Comparison of ENCODE assay signal across 8 cellular contexts in genomic region chr9:113219186-113219936, GRCh38. TPM values are rescaled to one million over a fixed set of nuclear protein-coding genes. Genes with fewer than 3 reads are reported as not detected.
DNase-seq lines count a peak whose midpoint lies in the region; ATAC-seq and TF ChIP-seq lines count a peak whose summit lies in the region.

No MANE protein-coding gene starts in this region.

- DNase-seq in AML-193 (lab: John Stamatoyannopoulos, UW), result peak; percentile 65 to 71
- DNase-seq in LoVo (ENCODE audit: low spot score), result no peak
- DNase-seq in NCI-H345 treated with DMSO at 0.1 percent for 48 hours (lab: John Stamatoyannopoulos, UW; ENCODE audit: unreplicated experiment), result no peak
- no peak for DNase-seq in NCI-H510A (lab: John Stamatoyannopoulos, UW)

- peak overlapping the region; percentile 99 for H3K4me3 Mint-ChIP-seq in activated T-helper 17 cell treated with anti-CD3 and anti-CD28 coated beads, Interleukin-2, amount 50 U/mL, for 72 hours
- peak overlapping the region; percentile 94 to 99 (median 99) for H3K4me3 Mint-ChIP-seq in nephron

- peak; percentile 27 for ATAC-seq in GM19035 (IDR thresholded peaks at IDR 0.05; ENCODE audit: unreplicated experiment)
- ATAC-seq in HG03354 (IDR thresholded peaks at IDR 0.05; ENCODE audit: poor library complexity, severe bottlenecking, unreplicated experiment), result peak; percentile 47
- ATAC-seq in activated T-helper 17 cell treated with anti-CD3 and anti-CD28 coated beads, Interleukin-2, amount 50 U/mL, for 72 hours (replicated peaks), result no peak

- H3K9me3 Mint-ChIP-seq in activated T-helper 17 cell treated with anti-CD3 and anti-CD28 coated beads, Interleukin-2, amount 50 U/mL, for 72 hours, result no peaks in the 10 kb centered on the region
- H3K9me3 Mint-ChIP-seq in nephron, result no peaks in the 10 kb centered on the region

- H3K36me3 Mint-ChIP-seq in activated T-helper 17 cell treated with anti-CD3 and anti-CD28 coated beads, Interleukin-2, amount 50 U/mL, for 72 hours (ENCODE audit: low read depth), result peaks cover 38% of the 10 kb centered on the region
- peaks cover 13% of the 10 kb centered on the region for H3K36me3 Mint-ChIP-seq in nephron (ENCODE audit: low read depth)

- H3K27ac Mint-ChIP-seq in activated T-helper 17 cell treated with anti-CD3 and anti-CD28 coated beads, Interleukin-2, amount 50 U/mL, for 72 hours, result peak overlapping the region; percentile 98
- peak overlapping the region in 2 of 3 experiments; percentile 47 to 95 for H3K27ac Mint-ChIP-seq in nephron

- H3K27me3 Mint-ChIP-seq in activated T-helper 17 cell treated with anti-CD3 and anti-CD28 coated beads, Interleukin-2, amount 50 U/mL, for 72 hours, result no peaks in the 10 kb centered on the region
- no peaks in the 10 kb centered on the region for H3K27me3 Mint-ChIP-seq in nephron (ENCODE audit: low read depth)

- peaks cover 28% of the 10 kb centered on the region for H3K4me1 Mint-ChIP-seq in activated T-helper 17 cell treated with anti-CD3 and anti-CD28 coated beads, Interleukin-2, amount 50 U/mL, for 72 hours
- peaks cover 26% of the 10 kb centered on the region for H3K4me1 Mint-ChIP-seq in nephron

- TF ChIP-seq CTCF in nephron (IDR thresholded peaks at IDR 0.05; ENCODE audit: unreplicated experiment in 3 of 3), result no peak

RNA-seq across cellular contexts. Expression of gene FKBP15, which starts 1.7 kb away (rescaled TPM):
- total RNA-seq in activated T-helper 17 cell treated with anti-CD3 and anti-CD28 coated beads, Interleukin-2, amount 50 U/mL, for 72 hours, result 10 to 100 TPM; 41.2 to 41.5 TPM

RNA-seq across cellular contexts. Expression of gene SLC31A1, which starts 2.0 kb away (rescaled TPM):
- total RNA-seq in activated T-helper 17 cell treated with anti-CD3 and anti-CD28 coated beads, Interleukin-2, amount 50 U/mL, for 72 hours, result 10 to 100 TPM; 13.1 to 17.3 TPM

RNA-seq across cellular contexts. Expression of gene CDC26, which starts 56.0 kb away (rescaled TPM):
- 10 to 100 TPM; 47.0 to 47.9 TPM for total RNA-seq in activated T-helper 17 cell treated with anti-CD3 and anti-CD28 coated beads, Interleukin-2, amount 50 U/mL, for 72 hours

RNA-seq across cellular contexts. Expression of gene PRPF4, which starts 56.1 kb away (rescaled TPM):
- 10 to 100 TPM; 41.3 to 51.1 TPM for total RNA-seq in activated T-helper 17 cell treated with anti-CD3 and anti-CD28 coated beads, Interleukin-2, amount 50 U/mL, for 72 hours

Comparison
In these comparisons a context has a peak if more than half of its experiments do, and no peak if none do; other contexts are left out.
1. DNase-seq: peak in AML-193 (2 of 2); none in LoVo (single experiment), NCI-H345 treated with DMSO at 0.1 percent for 48 hours (single experiment) and NCI-H510A (single experiment).